In genomic region chr1:112144738-112145426, GRCh38 we compare ENCODE assay signal across 18 cellular contexts.
DNase-seq lines count a peak whose midpoint lies in the region; ATAC-seq and TF ChIP-seq lines count a peak whose summit lies in the region.
"Had no signal": no experiment of that assay in that cellular context is flagged by ENCODE, and none has a peak within 500 bp of the region (broad histone marks: within the 10 kb centered on the region; RNA-seq: fewer than 3 reads in every experiment).

No MANE protein-coding gene starts in this region.

- H3K4me1 ChIP-seq in left ventricle myocardium inferior (peaks cover 44% of the 10 kb centered on the region), testis (peaks cover 18% of the 10 kb centered on the region)
- H3K4me1 ChIP-seq: parathyroid adenoma, SJSA1 had no signal

- TF ChIP-seq CTCF in left ventricle myocardium inferior (IDR thresholded peaks at IDR 0.05; ENCODE audit: borderline replicate concordance), result no peak
- TF ChIP-seq CTCF in testis (IDR thresholded peaks at IDR 0.05), result no peak

- no peak overlapping the region for H3K4me3 ChIP-seq in left ventricle myocardium inferior
- H3K4me3 ChIP-seq in testis, result no peak overlapping the region
- H3K4me3 ChIP-seq: PC-9, SJSA1 had no signal

- ATAC-seq in GM21619 (IDR thresholded peaks at IDR 0.05; ENCODE audit: unreplicated experiment), result no peak
- ATAC-seq: activated T-cell treated with anti-CD3 and anti-CD28 coated beads, Interleukin-2, amount 50 U/mL, for 72 hours; sciatic nerve had no signal

- H3K27ac ChIP-seq in left ventricle myocardium inferior (replicated peaks) (peak overlapping the region; percentile 74), testis (no peak overlapping the region)
- H3K27ac ChIP-seq: parathyroid adenoma, PC-9, SJSA1 had no signal

- WGBS in testis, 2 donors, result 47 to 66% methylated on average over 4 of the region's 4 CpGs

- TF ChIP-seq POLR2A in testis (IDR thresholded peaks at IDR 0.05), result no peak

- DNase-seq in NCI-H2227 (lab: John Stamatoyannopoulos, UW; ENCODE audit: unreplicated experiment), result peak; percentile 16
- DNase-seq in NCI-H2227 treated with DMSO at 0.1 percent for 48 hours (lab: John Stamatoyannopoulos, UW), result no peak
- peak; percentile 62 for DNase-seq in NCI-H345 (lab: John Stamatoyannopoulos, UW)
- DNase-seq in left ventricle myocardium inferior, result peak; percentile 38
- peak; percentile 21 for DNase-seq in testis
- no peak for DNase-seq in NCI-H526 (lab: John Stamatoyannopoulos, UW)
- DNase-seq in activated T-cell treated with anti-CD3 and anti-CD28 coated beads, Interleukin-2, amount 50 U/mL, for 48 hours, result no peak
- DNase-seq: activated CD4-positive, alpha-beta T cell treated with anti-CD3 and anti-CD28 coated beads for 4 hours; activated naive CD4-positive, alpha-beta T cell treated with anti-CD3 and anti-CD28 coated beads, Interleukin-2, amount 10 ng/mL, durations not matched to agents 7 days and 5 days; activated T-cell treated with anti-CD3 and anti-CD28 coated beads, Interleukin-2, amount 50 U/mL, for 72 hours; IMR-90; NCI-H187 treated with DMSO at 0.1 percent for 48 hours; NCI-H82 had no signal

- H3K9me3 ChIP-seq in left ventricle myocardium inferior (replicated peaks), result peaks cover 22% of the 10 kb centered on the region
- H3K9me3 ChIP-seq in testis, result no peaks in the 10 kb centered on the region
- H3K9me3 ChIP-seq: SJSA1 had no signal

- H3K36me3 ChIP-seq in left ventricle myocardium inferior (no peaks in the 10 kb centered on the region), testis (ENCODE audit: low read depth, missing control alignments) (no peaks in the 10 kb centered on the region)
- H3K36me3 ChIP-seq: SJSA1 had no signal

- no peaks in the 10 kb centered on the region for H3K27me3 ChIP-seq in left ventricle myocardium inferior (ENCODE audit: low read depth)
- no peaks in the 10 kb centered on the region for H3K27me3 ChIP-seq in testis
- H3K27me3 ChIP-seq: SJSA1 had no signal

- intact Hi-C loops in left ventricle myocardium inferior (cut with micrococcal nuclease), result no loop called here
- intact Hi-C loops in testis (cut with DNase I; ENCODE audit: low total_unique reads), result no loop called here

Comparison
In these comparisons a context has a peak if more than half of its experiments do, and no peak if none do; other contexts are left out.
1. DNase-seq: peak in NCI-H2227 (single experiment), NCI-H345 (single experiment), left ventricle myocardium inferior (single experiment) and testis (single experiment); none in NCI-H2227 treated with DMSO at 0.1 percent for 48 hours (single experiment), NCI-H526 (0 of 2) and activated T-cell treated with anti-CD3 and anti-CD28 coated beads, Interleukin-2, amount 50 U/mL, for 48 hours (0 of 2).